In genomic region chr7:42104231-42104630, GRCh38 we compare ENCODE assay signal across 23 cellular contexts.
"Had no signal": no experiment of that assay in that cellular context is flagged by ENCODE, and none has a peak within 500 bp of the region (broad histone marks: within the 10 kb centered on the region; RNA-seq: fewer than 3 reads in every experiment).

No MANE protein-coding gene starts in this region.

- H3K4me2 ChIP-seq: smooth muscle cell had no signal

- H3K27me3 Mint-ChIP-seq: activated CD4-positive, alpha-beta T cell treated with anti-CD3 and anti-CD28 coated beads, Interleukin-2, amount 10 ng/mL, durations not matched to agents 7 days and 5 days; activated naive CD4-positive, alpha-beta T cell treated with anti-CD3 and anti-CD28 coated beads, Interleukin-2, amount 50 U/mL, for 24 hours; stimulated activated memory B cell treated with anti-CD40 and anti-IgM and Interleukin-4, amounts not matched to agents 10 μg/mL and 1 μg/mL and 100 μg/mL, for 72 hours had no signal

- H3K9me3 ChIP-seq: left ventricle myocardium inferior, transverse colon, uterus had no signal

- H3K36me3 Mint-ChIP-seq: activated naive CD4-positive, alpha-beta T cell treated with anti-CD3 and anti-CD28 coated beads, Interleukin-2, amount 50 U/mL, for 24 hours; stimulated activated memory B cell treated with anti-CD40 and anti-IgM and Interleukin-4, amounts not matched to agents 10 μg/mL and 1 μg/mL and 100 μg/mL, for 72 hours; T-cell had no signal

- H3K36me3 ChIP-seq: brain microvascular endothelial cell, left ventricle myocardium inferior, transverse colon, uterus had no signal

- FAIRE-seq: colon had no signal

- H3K4me1 Mint-ChIP-seq: activated CD4-positive, alpha-beta T cell treated with anti-CD3 and anti-CD28 coated beads, Interleukin-2, amount 10 ng/mL, durations not matched to agents 7 days and 5 days; activated naive CD4-positive, alpha-beta T cell treated with anti-CD3 and anti-CD28 coated beads, Interleukin-2, amount 50 U/mL, for 24 hours; stimulated activated memory B cell treated with anti-CD40 and anti-IgM and Interleukin-4, amounts not matched to agents 10 μg/mL and 1 μg/mL and 100 μg/mL, for 72 hours; T-cell had no signal

- H3K79me2 ChIP-seq: parathyroid adenoma had no signal

- H2AFZ ChIP-seq: parathyroid adenoma had no signal

- H3K4me3 ChIP-seq: left ventricle myocardium inferior, smooth muscle cell, transverse colon, uterus had no signal

- H3K27ac Mint-ChIP-seq: activated CD4-positive, alpha-beta T cell treated with anti-CD3 and anti-CD28 coated beads, Interleukin-2, amount 10 ng/mL, durations not matched to agents 7 days and 5 days; activated CD8-positive, alpha-beta T cell treated with anti-CD3 and anti-CD28 coated beads for 36 hours; activated naive CD4-positive, alpha-beta T cell treated with anti-CD3 and anti-CD28 coated beads, Interleukin-2, amount 50 U/mL, for 24 hours; nephron; stimulated activated memory B cell treated with anti-CD40 and anti-IgM and Interleukin-4, amounts not matched to agents 10 μg/mL and 1 μg/mL and 100 μg/mL, for 72 hours; T-cell; T-helper 2 cell treated with Interferon-gamma antibody and Interleukin-4, amounts not matched to agents 5 μg/mL and 100 μg/mL, for 36 hours had no signal

- ATAC-seq: activated CD8-positive, alpha-beta T cell treated with anti-CD3 and anti-CD28 coated beads for 36 hours; esophagus mucosa; right cardiac atrium; stimulated activated memory B cell treated with anti-CD40 and anti-IgM and Interleukin-4, amounts not matched to agents 10 μg/mL and 1 μg/mL and 100 μg/mL, for 72 hours; T-cell had no signal

- H3K4me1 ChIP-seq: parathyroid adenoma had no signal

- H3K27ac ChIP-seq: brain microvascular endothelial cell, left ventricle myocardium inferior, parathyroid adenoma had no signal

- H3K4me3 Mint-ChIP-seq: activated CD4-positive, alpha-beta T cell treated with anti-CD3 and anti-CD28 coated beads, Interleukin-2, amount 10 ng/mL, durations not matched to agents 7 days and 5 days; activated CD8-positive, alpha-beta T cell treated with anti-CD3 and anti-CD28 coated beads for 36 hours; activated naive CD4-positive, alpha-beta T cell treated with anti-CD3 and anti-CD28 coated beads, Interleukin-2, amount 50 U/mL, for 24 hours; nephron; stimulated activated memory B cell treated with anti-CD40 and anti-IgM and Interleukin-4, amounts not matched to agents 10 μg/mL and 1 μg/mL and 100 μg/mL, for 72 hours; T-cell; T-helper 2 cell treated with Interferon-gamma antibody and Interleukin-4, amounts not matched to agents 5 μg/mL and 100 μg/mL, for 36 hours had no signal

- DNase-seq: activated CD4-positive, alpha-beta T cell treated with anti-CD3 and anti-CD28 coated beads, Interleukin-2, amount 10 ng/mL, durations not matched to agents 7 days and 5 days; activated CD4-positive, CD25-positive, alpha-beta regulatory T cell treated with anti-CD3 and anti-CD28 coated beads, Interleukin-2, amount 50 U/mL, for 72 hours; activated CD8-positive, alpha-beta T cell treated with anti-CD3 and anti-CD28 coated beads for 36 hours; activated gamma-delta T cell treated with Interleukin-2 at 50 U/mL for 16 hours; activated T-cell treated with anti-CD3 and anti-CD28 coated beads, Interleukin-2, amount 50 U/mL, for 1 hour; aorta; brain microvascular endothelial cell; central memory CD4-positive, alpha-beta T cell; effector memory CD4-positive, alpha-beta T cell; left ventricle myocardium inferior; right cardiac atrium; stimulated activated CD4-positive, alpha-beta T cell treated with anti-CD3 and anti-CD28 coated beads, Interleukin-15, amount 100 ng/mL, for 24 hours; T-cell; transverse colon; uterus had no signal

- H3K9me3 Mint-ChIP-seq: activated CD4-positive, alpha-beta T cell treated with anti-CD3 and anti-CD28 coated beads, Interleukin-2, amount 10 ng/mL, durations not matched to agents 7 days and 5 days; activated CD8-positive, alpha-beta T cell treated with anti-CD3 and anti-CD28 coated beads for 36 hours; activated naive CD4-positive, alpha-beta T cell treated with anti-CD3 and anti-CD28 coated beads, Interleukin-2, amount 50 U/mL, for 24 hours; nephron; stimulated activated memory B cell treated with anti-CD40 and anti-IgM and Interleukin-4, amounts not matched to agents 10 μg/mL and 1 μg/mL and 100 μg/mL, for 72 hours; T-cell; T-helper 2 cell treated with Interferon-gamma antibody and Interleukin-4, amounts not matched to agents 5 μg/mL and 100 μg/mL, for 36 hours had no signal

- H3K9ac ChIP-seq: parathyroid adenoma had no signal

- H3K27me3 ChIP-seq: brain microvascular endothelial cell, transverse colon, uterus had no signal
